Comparison of ENCODE assay signal across 13 cellular contexts in the genomic region with DNA sequence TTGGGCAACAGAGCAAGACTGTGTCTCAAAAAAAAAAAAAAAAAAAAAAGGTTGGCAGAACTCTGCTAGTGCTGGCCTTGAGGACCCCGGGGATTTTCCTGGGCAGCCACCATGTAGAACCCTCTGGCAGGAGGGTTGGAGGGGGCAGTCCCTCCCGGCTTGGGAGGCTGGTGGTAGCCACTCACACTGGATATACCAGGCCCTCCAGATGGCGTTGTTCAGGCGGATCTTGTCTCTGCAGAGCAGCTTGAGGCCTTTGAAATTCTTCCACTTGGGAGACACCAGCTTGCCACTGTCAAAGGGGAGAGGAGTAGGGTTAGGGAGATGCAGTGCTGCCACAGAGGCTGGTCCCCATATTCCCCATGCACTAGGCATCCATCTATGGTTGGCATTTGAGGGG. TPM values are rescaled to one million over a fixed set of nuclear protein-coding genes. Genes with fewer than 3 reads are reported as not detected.
DNase-seq lines count a peak whose midpoint lies in the region; TF ChIP-seq lines count a peak whose summit lies in the region.
"Had no signal": no experiment of that assay in that cellular context is flagged by ENCODE, and none has a peak within 500 bp of the region (broad histone marks: within the 10 kb centered on the region; RNA-seq: fewer than 3 reads in every experiment).

No MANE protein-coding gene starts in this region.

- H4K20me1 ChIP-seq in neural progenitor cell (ENCODE audit: low read depth) = no peaks in the 10 kb centered on the region

- no peak overlapping the region for H3K27ac ChIP-seq in brain microvascular endothelial cell
- H3K27ac ChIP-seq in neural progenitor cell = no peak overlapping the region
- H3K27ac ChIP-seq: thoracic aorta had no signal

- H3K4me3 ChIP-seq in brain microvascular endothelial cell (ENCODE audit: low read depth, low read length) = no peak overlapping the region
- no peak overlapping the region for H3K4me3 ChIP-seq in neural progenitor cell
- H3K4me3 ChIP-seq: thoracic aorta had no signal

- H3K27me3 Mint-ChIP-seq in neural progenitor cell (ENCODE audit: insufficient read depth, low read depth) = peaks cover 21% of the 10 kb centered on the region

- H3F3A ChIP-seq in neural progenitor cell (ENCODE audit: low read depth) = no peaks in the 10 kb centered on the region

- no peak overlapping the region for H2AFZ ChIP-seq in neural progenitor cell (replicated peaks)

- no peak overlapping the region for H3K4me3 Mint-ChIP-seq in neural progenitor cell
- H3K4me3 Mint-ChIP-seq: naive thymus-derived CD4-positive, alpha-beta T cell had no signal

- in situ Hi-C loops in brain microvascular endothelial cell (cut with HindIII; ENCODE audit: low pct_ligation_motif_present, low sequenced_read_pairs) = no loop called here

- no peaks in the 10 kb centered on the region for H3K4me1 ChIP-seq in neural progenitor cell

- no peak overlapping the region for H3K27ac Mint-ChIP-seq in neural progenitor cell
- H3K27ac Mint-ChIP-seq: naive thymus-derived CD4-positive, alpha-beta T cell had no signal

- DNase-seq in ELR (ENCODE audit: low read depth) (peak; percentile 32), NCI-H1694 treated with DMSO at 0.1 percent for 48 hours (lab: John Stamatoyannopoulos, UW) (peak; percentile 60), brain microvascular endothelial cell (no peak), neural progenitor cell (ENCODE audit: low spot score) (peak; percentile 49), NCI-H1105 (lab: John Stamatoyannopoulos, UW) (no peak), activated gamma-delta T cell treated with Interleukin-2 at 50 U/mL for 16 hours (no peak)
- DNase-seq in activated T-cell treated with anti-CD3 and anti-CD28 coated beads, Interleukin-2, amount 50 U/mL, for 48 hours = no peak
- DNase-seq: activated CD4-positive, alpha-beta T cell treated with anti-CD3 and anti-CD28 coated beads, Interleukin-2, amount 50 U/mL, for 1 hour; activated gamma-delta T cell; cerebellar nuclear complex; KG1; naive thymus-derived CD4-positive, alpha-beta T cell had no signal

- peaks cover 3% of the 10 kb centered on the region for H3K27me3 ChIP-seq in brain microvascular endothelial cell (replicated peaks)
- peaks cover 3% of the 10 kb centered on the region for H3K27me3 ChIP-seq in neural progenitor cell

- no peaks in the 10 kb centered on the region for H3K9me3 ChIP-seq in neural progenitor cell (ENCODE audit: low read depth)
- H3K9me3 ChIP-seq: thoracic aorta had no signal

- no peaks in the 10 kb centered on the region for H3K36me3 ChIP-seq in brain microvascular endothelial cell (replicated peaks)
- no peaks in the 10 kb centered on the region for H3K36me3 ChIP-seq in neural progenitor cell
- H3K36me3 ChIP-seq: thoracic aorta had no signal

- no peaks in the 10 kb centered on the region for H3K36me3 Mint-ChIP-seq in neural progenitor cell
- H3K36me3 Mint-ChIP-seq: naive thymus-derived CD4-positive, alpha-beta T cell had no signal

- H3K4me2 ChIP-seq in neural progenitor cell = no peak overlapping the region

- no peaks in the 10 kb centered on the region for H3K79me2 ChIP-seq in neural progenitor cell (ENCODE audit: low read depth)

- H3K4me1 Mint-ChIP-seq in neural progenitor cell = peaks cover 9% of the 10 kb centered on the region
- H3K4me1 Mint-ChIP-seq: naive thymus-derived CD4-positive, alpha-beta T cell had no signal

- no peaks in the 10 kb centered on the region for H3K9me3 Mint-ChIP-seq in neural progenitor cell
- H3K9me3 Mint-ChIP-seq: naive thymus-derived CD4-positive, alpha-beta T cell had no signal

- H3K9ac ChIP-seq in neural progenitor cell = no peak overlapping the region

- TF ChIP-seq CTCF in brain microvascular endothelial cell (IDR thresholded peaks at IDR 0.05; ENCODE audit: low read depth, low read length, missing control alignments) = peak; percentile 49
- peak; percentile 16 for TF ChIP-seq CTCF in neural progenitor cell (IDR thresholded peaks at IDR 0.05)

RNA-seq across cellular contexts. Expression of a gene that starts 8.4 kb away (rescaled TPM):
- 0.87 and 0.90 TPM in 2 replicates for total RNA-seq in neural progenitor cell (ENCODE audit: low replicate concordance)
- total RNA-seq: naive thymus-derived CD4-positive, alpha-beta T cell had no signal

RNA-seq across cellular contexts. Expression of a gene that starts 37.5 kb away (rescaled TPM):
- total RNA-seq in neural progenitor cell (ENCODE audit: low replicate concordance) = 29.0 and 50.4 TPM in 2 replicates

RNA-seq across cellular contexts. Expression of a gene that starts 51.7 kb away (rescaled TPM):
- 7.0 and 24.6 TPM in 2 replicates for total RNA-seq in neural progenitor cell (ENCODE audit: low replicate concordance)

RNA-seq across cellular contexts. Expression of a gene that starts 58.4 kb away (rescaled TPM):
- 10.4 and 29.9 TPM in 2 replicates for total RNA-seq in neural progenitor cell (ENCODE audit: low replicate concordance)

Comparison
In these comparisons a context has a peak if more than half of its experiments do, and no peak if none do; other contexts are left out.
1. DNase-seq: peak in ELR (single experiment), NCI-H1694 treated with DMSO at 0.1 percent for 48 hours (single experiment) and neural progenitor cell (single experiment); none in brain microvascular endothelial cell (single experiment), NCI-H1105 (single experiment), activated gamma-delta T cell treated with Interleukin-2 at 50 U/mL for 16 hours (single experiment) and activated T-cell treated with anti-CD3 and anti-CD28 coated beads, Interleukin-2, amount 50 U/mL, for 48 hours (0 of 2).